In the genomic region with DNA sequence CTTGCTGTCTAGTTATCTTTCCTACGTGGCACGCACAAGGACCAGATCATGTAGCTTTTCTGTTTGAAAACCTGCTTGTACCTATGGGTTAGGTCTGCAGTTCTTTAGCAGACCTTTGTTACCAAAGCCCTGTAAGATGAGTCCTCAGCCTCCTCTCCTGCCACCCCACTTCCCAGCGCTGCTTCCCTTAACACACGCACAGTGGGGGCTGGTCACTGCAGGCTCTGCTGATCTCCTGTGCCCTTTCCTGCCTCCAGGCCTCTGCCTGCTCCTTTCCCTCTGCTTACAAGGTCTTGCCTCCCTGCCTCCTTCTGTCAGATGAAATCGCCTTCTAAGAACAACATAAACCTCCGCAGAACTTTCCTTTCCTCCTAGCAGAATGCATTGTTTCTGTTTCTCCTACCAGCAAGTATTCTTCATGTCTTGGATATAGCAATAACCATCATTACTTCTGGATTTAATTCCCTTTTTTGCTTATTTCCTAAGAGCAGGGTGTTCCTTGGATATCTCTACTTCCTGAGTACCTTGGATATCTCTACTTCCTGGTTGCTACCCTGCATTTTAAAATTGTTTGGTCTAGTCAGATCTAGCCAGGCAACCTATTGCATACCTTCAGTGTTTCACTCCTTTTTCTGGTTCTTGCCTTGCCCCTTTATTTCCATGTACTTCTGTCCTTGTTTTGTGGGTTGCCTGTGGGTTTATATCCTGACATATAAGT, we compare ENCODE assay signal across 22 cellular contexts.
DNase-seq lines count a peak whose midpoint lies in the region; ATAC-seq and TF ChIP-seq lines count a peak whose summit lies in the region.
"Had no signal": no experiment of that assay in that cellular context is flagged by ENCODE, and none has a peak within 500 bp of the region (broad histone marks: within the 10 kb centered on the region; RNA-seq: fewer than 3 reads in every experiment).

No MANE protein-coding gene starts in this region.

- H3K9me3 Mint-ChIP-seq in activated naive CD8-positive, alpha-beta T cell (ENCODE audit: low read depth) = no peaks in the 10 kb centered on the region
- H3K9me3 Mint-ChIP-seq in activated naive CD8-positive, alpha-beta T cell treated with anti-CD3 and anti-CD28 coated beads, Interleukin-2, amount 50 U/mL, for 24 hours = no peaks in the 10 kb centered on the region
- no peaks in the 10 kb centered on the region for H3K9me3 Mint-ChIP-seq in WTC11
- H3K9me3 Mint-ChIP-seq: activated CD4-positive, alpha-beta memory T cell treated with anti-CD3 and anti-CD28 coated beads for 36 hours; activated naive CD4-positive, alpha-beta T cell treated with anti-CD3 and anti-CD28 coated beads for 36 hours had no signal

- H3K4me3 ChIP-seq in mucosa of descending colon = no peak overlapping the region
- H3K4me3 ChIP-seq: ascending aorta, left ventricle myocardium inferior, smooth muscle cell, tibial artery had no signal

- intact Hi-C loops in mucosa of descending colon (cut with DNase I, micrococcal nuclease) = no loop called here

- no peaks in the 10 kb centered on the region for H3K4me1 ChIP-seq in mucosa of descending colon (ENCODE audit: low read depth)
- H3K4me1 ChIP-seq: ascending aorta, tibial artery had no signal

- peak overlapping the region; percentile 7 for H3K27ac Mint-ChIP-seq in activated naive CD8-positive, alpha-beta T cell
- no peak overlapping the region for H3K27ac Mint-ChIP-seq in activated naive CD8-positive, alpha-beta T cell treated with anti-CD3 and anti-CD28 coated beads, Interleukin-2, amount 50 U/mL, for 24 hours
- 0 out of 2 replicates have a peak overlapping the region, but pooled peaks have one; percentile 2 for H3K27ac Mint-ChIP-seq in WTC11
- H3K27ac Mint-ChIP-seq: activated CD4-positive, alpha-beta memory T cell treated with anti-CD3 and anti-CD28 coated beads for 36 hours; activated naive CD4-positive, alpha-beta T cell treated with anti-CD3 and anti-CD28 coated beads for 36 hours had no signal

- no peaks in the 10 kb centered on the region for H3K36me3 ChIP-seq in mucosa of descending colon (ENCODE audit: low read depth)
- H3K36me3 ChIP-seq: ascending aorta, left ventricle myocardium inferior had no signal

- peaks cover 10% of the 10 kb centered on the region for H3K36me3 Mint-ChIP-seq in activated naive CD8-positive, alpha-beta T cell
- peaks cover 11% of the 10 kb centered on the region for H3K36me3 Mint-ChIP-seq in activated naive CD8-positive, alpha-beta T cell treated with anti-CD3 and anti-CD28 coated beads, Interleukin-2, amount 50 U/mL, for 24 hours (ENCODE audit: low read depth)
- no peaks in the 10 kb centered on the region for H3K36me3 Mint-ChIP-seq in WTC11

- TF ChIP-seq CTCF in WTC11 (IDR thresholded peaks at IDR 0.05) = no peak
- TF ChIP-seq CTCF in mucosa of descending colon (IDR thresholded peaks at IDR 0.05) = no peak

- H3K4me1 Mint-ChIP-seq in activated naive CD8-positive, alpha-beta T cell (ENCODE audit: low read depth) = peaks cover 26% of the 10 kb centered on the region
- peaks cover 20% of the 10 kb centered on the region for H3K4me1 Mint-ChIP-seq in activated naive CD8-positive, alpha-beta T cell treated with anti-CD3 and anti-CD28 coated beads, Interleukin-2, amount 50 U/mL, for 24 hours
- H3K4me1 Mint-ChIP-seq in WTC11 = 0 out of 2 replicates have a peak, but pooled peaks cover 8% of the 10 kb centered on the region

- H3K9me3 ChIP-seq in mucosa of descending colon = no peaks in the 10 kb centered on the region
- H3K9me3 ChIP-seq: ascending aorta, left ventricle myocardium inferior, tibial artery had no signal

- H3K4me3 Mint-ChIP-seq in activated naive CD8-positive, alpha-beta T cell = no peak overlapping the region
- no peak overlapping the region for H3K4me3 Mint-ChIP-seq in activated naive CD8-positive, alpha-beta T cell treated with anti-CD3 and anti-CD28 coated beads, Interleukin-2, amount 50 U/mL, for 24 hours
- no peak overlapping the region for H3K4me3 Mint-ChIP-seq in WTC11
- H3K4me3 Mint-ChIP-seq: activated CD4-positive, alpha-beta memory T cell treated with anti-CD3 and anti-CD28 coated beads for 36 hours; activated naive CD4-positive, alpha-beta T cell treated with anti-CD3 and anti-CD28 coated beads for 36 hours had no signal

- no peak for DNase-seq in activated naive CD8-positive, alpha-beta T cell treated with anti-CD3 and anti-CD28 coated beads, Interleukin-2, amount 50 U/mL, for 24 hours
- DNase-seq in WTC11 (ENCODE audit: low spot score) (no peak), mucosa of descending colon (no peak), SIG-M5 (lab: John Stamatoyannopoulos, UW) (no peak), NCI-H748 (lab: John Stamatoyannopoulos, UW; ENCODE audit: unreplicated experiment) (no peak)
- DNase-seq in stimulated activated naive CD4-positive, alpha-beta T cell (lab: John Stamatoyannopoulos, UW) = no peak
- DNase-seq: activated CD4-positive, alpha-beta memory T cell treated with anti-CD3 and anti-CD28 coated beads for 36 hours; activated naive CD4-positive, alpha-beta T cell treated with anti-CD3 and anti-CD28 coated beads for 36 hours; central memory CD4-positive, alpha-beta T cell; EL; left ventricle myocardium inferior; NCI-H1105; NCI-H2081 treated with DMSO at 0.1 percent for 48 hours; NCI-H446; stimulated activated CD4-positive, alpha-beta T cell treated with anti-CD3 and anti-CD28 coated beads, Interleukin-2, amount 100 ng/mL, for 48 hours; stimulated activated naive CD8-positive, alpha-beta T cell treated with anti-CD3 and anti-CD28 coated beads, Interleukin-15, Interleukin-2, amounts not matched to agents 100 U/mL and 50 U/mL, for 24 hours; tibial artery had no signal

- ATAC-seq in activated naive CD8-positive, alpha-beta T cell treated with anti-CD3 and anti-CD28 coated beads, Interleukin-2, amount 50 U/mL, for 24 hours = no peak
- ATAC-seq in WTC11 (no peak), mucosa of descending colon (peak; percentile 55), HG02840 (IDR thresholded peaks at IDR 0.05; ENCODE audit: low FRiP score, unreplicated experiment) (no peak)
- ATAC-seq: HepG2; stimulated activated naive CD8-positive, alpha-beta T cell treated with anti-CD3 and anti-CD28 coated beads, Interleukin-15, Interleukin-2, amounts not matched to agents 100 U/mL and 50 U/mL, for 24 hours had no signal

- no peaks in the 10 kb centered on the region for H3K27me3 Mint-ChIP-seq in activated naive CD8-positive, alpha-beta T cell
- H3K27me3 Mint-ChIP-seq in activated naive CD8-positive, alpha-beta T cell treated with anti-CD3 and anti-CD28 coated beads, Interleukin-2, amount 50 U/mL, for 24 hours = no peaks in the 10 kb centered on the region
- no peaks in the 10 kb centered on the region for H3K27me3 Mint-ChIP-seq in WTC11 (ENCODE audit: low read depth)
- H3K27me3 Mint-ChIP-seq: activated CD4-positive, alpha-beta memory T cell treated with anti-CD3 and anti-CD28 coated beads for 36 hours had no signal

- CTCF ChIA-PET in WTC11 (lab: Charles Lee) = no interaction called here

- POLR2A ChIA-PET in WTC11 (lab: Charles Lee) = no interaction called here

TF ChIP-seq in WTC11, 78 proteins besides CTCF, POLR2A, EP300 and RAD21:
- TF ChIP-seq, protein P1, sequence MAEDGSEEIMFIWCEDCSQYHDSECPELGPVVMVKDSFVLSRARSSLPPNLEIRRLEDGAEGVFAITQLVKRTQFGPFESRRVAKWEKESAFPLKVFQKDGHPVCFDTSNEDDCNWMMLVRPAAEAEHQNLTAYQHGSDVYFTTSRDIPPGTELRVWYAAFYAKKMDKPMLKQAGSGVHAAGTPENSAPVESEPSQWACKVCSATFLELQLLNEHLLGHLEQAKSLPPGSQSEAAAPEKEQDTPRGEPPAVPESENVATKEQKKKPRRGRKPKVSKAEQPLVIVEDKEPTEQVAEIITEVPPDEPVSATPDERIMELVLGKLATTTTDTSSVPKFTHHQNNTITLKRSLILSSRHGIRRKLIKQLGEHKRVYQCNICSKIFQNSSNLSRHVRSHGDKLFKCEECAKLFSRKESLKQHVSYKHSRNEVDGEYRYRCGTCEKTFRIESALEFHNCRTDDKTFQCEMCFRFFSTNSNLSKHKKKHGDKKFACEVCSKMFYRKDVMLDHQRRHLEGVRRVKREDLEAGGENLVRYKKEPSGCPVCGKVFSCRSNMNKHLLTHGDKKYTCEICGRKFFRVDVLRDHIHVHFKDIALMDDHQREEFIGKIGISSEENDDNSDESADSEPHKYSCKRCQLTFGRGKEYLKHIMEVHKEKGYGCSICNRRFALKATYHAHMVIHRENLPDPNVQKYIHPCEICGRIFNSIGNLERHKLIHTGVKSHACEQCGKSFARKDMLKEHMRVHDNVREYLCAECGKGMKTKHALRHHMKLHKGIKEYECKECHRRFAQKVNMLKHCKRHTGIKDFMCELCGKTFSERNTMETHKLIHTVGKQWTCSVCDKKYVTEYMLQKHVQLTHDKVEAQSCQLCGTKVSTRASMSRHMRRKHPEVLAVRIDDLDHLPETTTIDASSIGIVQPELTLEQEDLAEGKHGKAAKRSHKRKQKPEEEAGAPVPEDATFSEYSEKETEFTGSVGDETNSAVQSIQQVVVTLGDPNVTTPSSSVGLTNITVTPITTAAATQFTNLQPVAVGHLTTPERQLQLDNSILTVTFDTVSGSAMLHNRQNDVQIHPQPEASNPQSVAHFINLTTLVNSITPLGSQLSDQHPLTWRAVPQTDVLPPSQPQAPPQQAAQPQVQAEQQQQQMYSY (CRISPR knock-in tag; IDR thresholded peaks at IDR 0.05) = no peak
- TF ChIP-seq, protein P2, sequence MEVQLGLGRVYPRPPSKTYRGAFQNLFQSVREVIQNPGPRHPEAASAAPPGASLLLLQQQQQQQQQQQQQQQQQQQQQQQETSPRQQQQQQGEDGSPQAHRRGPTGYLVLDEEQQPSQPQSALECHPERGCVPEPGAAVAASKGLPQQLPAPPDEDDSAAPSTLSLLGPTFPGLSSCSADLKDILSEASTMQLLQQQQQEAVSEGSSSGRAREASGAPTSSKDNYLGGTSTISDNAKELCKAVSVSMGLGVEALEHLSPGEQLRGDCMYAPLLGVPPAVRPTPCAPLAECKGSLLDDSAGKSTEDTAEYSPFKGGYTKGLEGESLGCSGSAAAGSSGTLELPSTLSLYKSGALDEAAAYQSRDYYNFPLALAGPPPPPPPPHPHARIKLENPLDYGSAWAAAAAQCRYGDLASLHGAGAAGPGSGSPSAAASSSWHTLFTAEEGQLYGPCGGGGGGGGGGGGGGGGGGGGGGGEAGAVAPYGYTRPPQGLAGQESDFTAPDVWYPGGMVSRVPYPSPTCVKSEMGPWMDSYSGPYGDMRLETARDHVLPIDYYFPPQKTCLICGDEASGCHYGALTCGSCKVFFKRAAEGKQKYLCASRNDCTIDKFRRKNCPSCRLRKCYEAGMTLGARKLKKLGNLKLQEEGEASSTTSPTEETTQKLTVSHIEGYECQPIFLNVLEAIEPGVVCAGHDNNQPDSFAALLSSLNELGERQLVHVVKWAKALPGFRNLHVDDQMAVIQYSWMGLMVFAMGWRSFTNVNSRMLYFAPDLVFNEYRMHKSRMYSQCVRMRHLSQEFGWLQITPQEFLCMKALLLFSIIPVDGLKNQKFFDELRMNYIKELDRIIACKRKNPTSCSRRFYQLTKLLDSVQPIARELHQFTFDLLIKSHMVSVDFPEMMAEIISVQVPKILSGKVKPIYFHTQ (CRISPR knock-in tag; IDR thresholded peaks at IDR 0.05) = no peak
- TF ChIP-seq ZNF138 (CRISPR knock-in tag; conservative IDR thresholded peaks at IDR 0.05) (no peak), TEAD1 (CRISPR knock-in tag; IDR thresholded peaks at IDR 0.05) (no peak)
